Comparison of ENCODE assay signal across 6 cellular contexts in the genomic region with DNA sequence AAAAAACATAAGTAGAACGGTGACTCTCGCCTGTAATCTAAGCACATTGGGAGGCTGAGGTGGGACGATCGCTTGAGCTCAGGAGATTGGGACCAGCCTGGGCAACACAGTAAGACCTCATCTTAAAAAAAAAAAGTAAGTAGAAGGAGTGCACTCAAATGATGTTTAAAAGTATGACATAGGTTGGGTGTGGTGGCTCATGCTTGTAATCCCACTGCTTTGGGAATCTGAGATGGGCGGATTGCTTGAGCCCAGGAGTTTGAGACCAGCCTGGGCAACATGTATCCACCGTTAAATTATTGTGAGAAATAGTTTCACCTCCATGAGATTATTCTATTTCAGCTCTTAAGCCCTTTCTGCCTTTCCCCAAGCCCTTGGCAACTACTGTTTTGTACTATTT.
"Had no signal": no experiment of that assay in that cellular context is flagged by ENCODE, and none has a peak within 500 bp of the region (broad histone marks: within the 10 kb centered on the region; RNA-seq: fewer than 3 reads in every experiment).

No MANE protein-coding gene starts in this region.

- ATAC-seq: HCT116, K562 had no signal

- H3K27ac ChIP-seq: GM23248 had no signal

- H3K9me3 ChIP-seq: HAP-1 had no signal

- H3K9ac ChIP-seq: GM23248 had no signal

- H3K4me3 ChIP-seq: GM23248, HAP-1, K562 had no signal

- DNase-seq: GM23248, IMR-90, KG1 had no signal

- H2AFZ ChIP-seq: GM23248 had no signal
